Comparison of ENCODE assay signal across 8 cellular contexts in the genomic region with DNA sequence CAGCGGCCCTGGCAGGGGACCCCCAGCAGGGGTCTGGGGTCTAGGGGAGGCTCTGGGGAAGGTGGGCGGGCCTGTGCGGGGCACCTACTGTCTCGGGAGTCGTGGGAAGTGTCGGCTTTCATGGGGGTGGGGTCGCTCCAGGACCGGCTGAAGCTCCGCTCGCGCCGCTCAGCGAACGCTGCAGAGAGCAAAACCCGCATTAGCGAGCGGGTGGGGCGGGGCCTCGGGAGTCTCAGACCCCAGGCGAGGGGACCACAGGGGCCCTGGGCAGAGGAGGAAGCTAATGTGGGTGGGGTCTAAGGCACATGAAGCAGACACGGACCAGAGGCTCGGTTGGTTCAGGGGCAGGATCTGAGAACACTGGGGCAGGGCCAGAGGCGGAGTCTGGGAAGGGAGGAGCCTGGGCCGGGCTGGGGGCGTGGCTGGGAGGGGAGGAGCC. TPM values are rescaled to one million over a fixed set of nuclear protein-coding genes. Genes with fewer than 3 reads are reported as not detected.
DNase-seq lines count a peak whose midpoint lies in the region; ATAC-seq and TF ChIP-seq lines count a peak whose summit lies in the region.

No MANE protein-coding gene starts in this region.

- H3K36me3 ChIP-seq in BLaER1 (peaks cover 52% of the 10 kb centered on the region), RWPE2 (ENCODE audit: low read depth) (peaks cover 32% of the 10 kb centered on the region), heart left ventricle (peaks cover 0 to 29% (median 3%) of the 10 kb centered on the region in 9 donors)

- intact Hi-C loops in heart left ventricle (cut with DNase I), result no loop called here

- H3K27me3 ChIP-seq in BLaER1 (no peaks in the 10 kb centered on the region), RWPE2 (ENCODE audit: insufficient read depth, poor library complexity, severe bottlenecking) (no peaks in the 10 kb centered on the region), heart left ventricle (no peaks in the 10 kb centered on the region)

- H3K9ac ChIP-seq in BLaER1, result no peak overlapping the region

- TF ChIP-seq CTCF in RWPE2 (IDR thresholded peaks at IDR 0.05; ENCODE audit: poor library complexity, severe bottlenecking) (no peak), heart left ventricle (IDR thresholded peaks at IDR 0.05) (no peak)

- no peaks in the 10 kb centered on the region for H3K36me3 Mint-ChIP-seq in activated naive CD4-positive, alpha-beta T cell treated with anti-CD3 and anti-CD28 coated beads, Interleukin-2, amount 50 U/mL, for 72 hours

- WGBS in heart left ventricle, 4 donors, result 30 to 46% (median 40%) methylated on average over 8 to 25 of the region's 25 CpGs

- TF ChIP-seq POLR2A in heart left ventricle (IDR thresholded peaks at IDR 0.05), result no peak

- H3K27ac ChIP-seq in BLaER1, result no peak overlapping the region
- no peak overlapping the region for H3K27ac ChIP-seq in RWPE2 (ENCODE audit: poor library complexity, severe bottlenecking)
- H3K27ac ChIP-seq in heart left ventricle, result no peak overlapping the region

- peak overlapping the region; percentile 44; the same call in 1 of the 2 replicates for H3K4me3 ChIP-seq in BLaER1
- no peak overlapping the region for H3K4me3 ChIP-seq in RWPE2 (ENCODE audit: severe bottlenecking)
- peak overlapping the region in 9 of 12 donors; percentile 18 to 47 (median 38) for H3K4me3 ChIP-seq in heart left ventricle

- H3K4me2 ChIP-seq in BLaER1, result peak overlapping the region; percentile 78

- peaks cover 78% of the 10 kb centered on the region for H4K20me1 ChIP-seq in BLaER1

- no peaks in the 10 kb centered on the region for H3K9me3 Mint-ChIP-seq in activated naive CD4-positive, alpha-beta T cell treated with anti-CD3 and anti-CD28 coated beads, Interleukin-2, amount 50 U/mL, for 72 hours

- peak; percentile 68 for ATAC-seq in RWPE2 (ENCODE audit: low read depth)
- peak; percentile 58 to 85 for ATAC-seq in activated naive CD4-positive, alpha-beta T cell treated with anti-CD3 and anti-CD28 coated beads, Interleukin-2, amount 50 U/mL, for 72 hours
- peak; percentile 55 to 83 (median 69) for ATAC-seq in heart left ventricle

- no peak overlapping the region for H3K27ac Mint-ChIP-seq in activated naive CD4-positive, alpha-beta T cell treated with anti-CD3 and anti-CD28 coated beads, Interleukin-2, amount 50 U/mL, for 72 hours

- H3K9me3 ChIP-seq in BLaER1 (no peaks in the 10 kb centered on the region), RWPE2 (ENCODE audit: severe bottlenecking) (no peaks in the 10 kb centered on the region), heart left ventricle (no peaks in the 10 kb centered on the region)

- DNase-seq in HCEC 1CT (peak; percentile 13), RWPE2 (ENCODE audit: low spot score) (peak; percentile 67), heart left ventricle (peak; percentile 70 to 89 (median 79)), pulmonary artery endothelial cell (ENCODE audit: low read depth, low spot score) (peak; percentile 39), NCI-H524 (lab: John Stamatoyannopoulos, UW) (no peak), AML-193 (lab: John Stamatoyannopoulos, UW) (no peak)
- DNase-seq in activated naive CD4-positive, alpha-beta T cell treated with anti-CD3 and anti-CD28 coated beads, Interleukin-2, amount 50 U/mL, for 72 hours (ENCODE audit: low spot score in 2 of 2), result peak; percentile 59 to 72

- peaks cover 89% of the 10 kb centered on the region for H3K4me1 ChIP-seq in BLaER1
- H3K4me1 ChIP-seq in RWPE2 (ENCODE audit: insufficient read depth, poor library complexity, severe bottlenecking), result no peaks in the 10 kb centered on the region
- peaks cover 0 to 32% (median 17%) of the 10 kb centered on the region in 12 donors for H3K4me1 ChIP-seq in heart left ventricle

RNA-seq across cellular contexts. Expression of gene NSMF, which starts 5.5 kb away (rescaled TPM):
- 10 to 100 TPM; 12.0 to 61.3 TPM for total RNA-seq in activated naive CD4-positive, alpha-beta T cell treated with anti-CD3 and anti-CD28 coated beads, Interleukin-2, amount 50 U/mL, for 72 hours
- total RNA-seq in heart left ventricle, result 10 to 100 TPM in 8 of 9 donors, 1 to 10 TPM in 1; 7.5 to 21.0 (median 12.6) TPM
- 10 to 100 TPM; 17.3 to 22.1 TPM for polyA plus RNA-seq in heart left ventricle
- 20.6 and 23.9 TPM in 2 replicates for total RNA-seq in pulmonary artery endothelial cell

RNA-seq across cellular contexts. Expression of gene ENTPD8, which starts 12.5 kb away (rescaled TPM):
- total RNA-seq in activated naive CD4-positive, alpha-beta T cell treated with anti-CD3 and anti-CD28 coated beads, Interleukin-2, amount 50 U/mL, for 72 hours, result not detected
- not detected for total RNA-seq in heart left ventricle
- polyA plus RNA-seq in heart left ventricle, result not detected
- 0.04 and 0.07 TPM in 2 replicates for total RNA-seq in pulmonary artery endothelial cell

RNA-seq across cellular contexts. Expression of gene NOXA1, which starts 30.5 kb away (rescaled TPM):
- total RNA-seq in activated naive CD4-positive, alpha-beta T cell treated with anti-CD3 and anti-CD28 coated beads, Interleukin-2, amount 50 U/mL, for 72 hours, result 1 to 10 TPM in 1 of 2 donors, not detected in 1; 1.5 TPM
- 1 to 10 TPM in 8 of 9 donors, under 1 TPM in 1; 0.81 to 5.5 (median 2.7) TPM for total RNA-seq in heart left ventricle
- 1 to 10 TPM in 1 of 2 donors, under 1 TPM in 1; 0.44 to 4.1 TPM for polyA plus RNA-seq in heart left ventricle
- 0.11 and 0.66 TPM in 2 replicates for total RNA-seq in pulmonary artery endothelial cell

RNA-seq across cellular contexts. Expression of gene EXD3, which starts 30.7 kb away (rescaled TPM):
- total RNA-seq in activated naive CD4-positive, alpha-beta T cell treated with anti-CD3 and anti-CD28 coated beads, Interleukin-2, amount 50 U/mL, for 72 hours, result 10 to 100 TPM in 1 of 2 donors, 1 to 10 TPM in 1; 7.9 to 14.8 TPM
- total RNA-seq in heart left ventricle, result 10 to 100 TPM in 2 of 9 donors, 1 to 10 TPM in 7; 4.1 to 12.9 (median 8.6) TPM
- polyA plus RNA-seq in heart left ventricle, result 10 to 100 TPM in 1 of 2 donors, 1 to 10 TPM in 1; 5.6 to 15.2 TPM
- total RNA-seq in pulmonary artery endothelial cell, result 14.2 and 24.3 TPM in 2 replicates

Comparison
In these comparisons a context has a peak if more than half of its experiments do, and no peak if none do; other contexts are left out.
1. DNase-seq: peak in HCEC 1CT (single experiment), RWPE2 (single experiment), activated naive CD4-positive, alpha-beta T cell treated with anti-CD3 and anti-CD28 coated beads, Interleukin-2, amount 50 U/mL, for 72 hours (2 of 2), heart left ventricle (5 of 5) and pulmonary artery endothelial cell (single experiment); none in NCI-H524 (0 of 2) and AML-193 (0 of 2).
2. Peak in every context shown above with its lines, with median percentiles within 50 percentile points of each other: ATAC-seq.